In the genomic region with DNA sequence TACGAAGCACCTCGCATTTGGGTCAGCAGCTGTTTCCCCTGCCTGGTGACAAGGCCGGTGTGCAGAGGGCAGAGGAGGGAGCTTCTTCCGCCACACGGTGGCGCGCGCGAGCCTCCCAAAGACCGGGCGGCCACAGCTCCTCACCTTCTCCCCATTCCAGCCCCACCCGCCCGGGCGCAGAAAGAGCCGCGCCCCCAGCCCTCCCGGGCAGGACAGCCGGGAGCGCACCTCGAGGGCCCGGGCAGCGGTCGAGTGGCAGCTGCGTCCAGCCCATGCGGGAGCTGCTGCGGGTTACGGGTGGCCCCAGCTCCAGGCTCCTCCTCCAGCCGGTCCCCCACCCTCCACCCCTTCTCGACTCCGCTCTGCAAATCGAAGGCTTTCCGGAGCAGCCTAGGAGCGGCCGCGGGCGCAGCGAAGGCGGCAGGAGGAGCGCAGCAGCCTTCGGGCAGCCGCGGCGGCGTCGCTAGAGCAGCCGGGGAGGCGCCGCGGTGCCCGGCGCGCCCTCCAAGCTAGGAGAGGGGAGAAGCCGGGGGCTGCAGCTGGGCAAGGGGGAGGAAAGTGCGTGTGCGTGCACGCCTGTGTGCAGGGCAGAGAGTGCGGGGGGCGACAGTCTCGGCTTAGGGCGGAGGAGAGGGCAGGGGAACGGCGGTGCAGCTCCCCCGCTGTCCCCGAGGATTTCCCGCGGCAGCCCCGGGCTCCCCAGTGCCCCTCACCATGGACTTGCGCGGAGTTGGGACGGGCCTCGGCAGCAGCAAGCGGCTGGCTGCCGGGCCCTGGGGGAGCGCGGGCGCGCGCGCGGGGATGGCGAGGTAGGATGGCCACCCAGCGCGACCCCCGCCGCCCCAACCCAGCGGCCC, we compare ENCODE assay signal across 8 cellular contexts. TPM values are rescaled to one million over a fixed set of nuclear protein-coding genes. Genes with fewer than 3 reads are reported as not detected.
DNase-seq lines count a peak whose midpoint lies in the region; ATAC-seq and TF ChIP-seq lines count a peak whose summit lies in the region.

A gene (plus strand): TSS at position 348 of the 857 bp plus-strand sequence. CDS start 635 bp downstream, outside the sequence.

- intact Hi-C loops in right cardiac atrium (cut with DNase I) (loop anchor here (5.0 to 10.0 kb wide), 4 partner anchors 563 to 1313 kb away; no protein-coding TSS in a partner anchor), psoas muscle (cut with DNase I) (loop anchor here (2.0 to 10.0 kb wide), 4 partner anchors 341 to 1333 kb away; no protein-coding TSS in a partner anchor)

- DNase-seq in NCI-H1092 treated with DMSO at 0.1 percent for 48 hours (lab: John Stamatoyannopoulos, UW) (peak; percentile 83), SW 1271 (lab: John Stamatoyannopoulos, UW) (peak; percentile 42 to 69), anterior cingulate cortex (lab: John Stamatoyannopoulos, UW) (peak in 55 of 58 donors; percentile 46 to 89 (median 73)), right cardiac atrium (peak; percentile 86 to 95 (median 94)), psoas muscle (peak; percentile 86 to 92)
- DNase-seq in NK-92 treated with Interleukin-12 subunit alpha and Interleukin-12 subunit beta, amount 100 ng/mL, for 24 hours (lab: John Stamatoyannopoulos, UW): no peak

- ATAC-seq in HG02678 (IDR thresholded peaks at IDR 0.05; ENCODE audit: unreplicated experiment) (peak; percentile 97), right cardiac atrium (peak; percentile 96), psoas muscle (peak; percentile 93 to 97 (median 95))

- H3K27ac ChIP-seq in right cardiac atrium (ENCODE audit: low read length) (peak within 1 kb of the TSS; percentile 21), psoas muscle (no peak within 1 kb of the TSS)

- H3K9me3 ChIP-seq in right cardiac atrium (ENCODE audit: control insufficient read depth, low read length) (no peaks in the 10 kb centered on the region), psoas muscle (no peaks in the 10 kb centered on the region)

- H3K4me3 ChIP-seq in GM12875 (ENCODE audit: low read depth, low read length): no peak within 1 kb of the TSS
- H3K4me3 ChIP-seq in right cardiac atrium (ENCODE audit: low read length): peak within 1 kb of the TSS; percentile 86
- peak within 1 kb of the TSS; percentile 76 for H3K4me3 ChIP-seq in psoas muscle

- H3K4me1 ChIP-seq in right cardiac atrium (ENCODE audit: control insufficient read depth, insufficient read depth, low read length) (no peaks in the 10 kb centered on the region), psoas muscle (no peaks in the 10 kb centered on the region)

- WGBS in right cardiac atrium: under 1% methylated on average over 86 of the region's 86 CpGs
- 1% methylated on average over 57 to 86 of the region's 86 CpGs for WGBS in psoas muscle, 3 donors

- TF ChIP-seq CTCF in GM12875 (IDR thresholded peaks at IDR 0.05; ENCODE audit: borderline replicate concordance, insufficient read depth, low read depth, low read length) (peak; percentile 98), psoas muscle (IDR thresholded peaks at IDR 0.05) (peak; percentile 94)

- H3K27me3 ChIP-seq in right cardiac atrium (ENCODE audit: control insufficient read depth, insufficient read depth): no peaks in the 10 kb centered on the region
- H3K27me3 ChIP-seq in psoas muscle (ENCODE audit: insufficient read depth in 3 of 3, low read length in 2 of 3): peaks cover 0 to 27% (median 9%) of the 10 kb centered on the region in 3 donors

- H3K36me3 ChIP-seq in psoas muscle (ENCODE audit: insufficient read depth in 1 of 2, low read depth in 1 of 2): no peaks in the 10 kb centered on the region

RNA-seq across cellular contexts. Expression of the gene that starts here (rescaled TPM):
- total RNA-seq in right cardiac atrium: 1 to 10 TPM; 1.7 to 3.4 (median 1.9) TPM
- 1.1 TPM for polyA plus RNA-seq in right cardiac atrium
- total RNA-seq in psoas muscle: 1 to 10 TPM; 1.8 to 5.6 (median 2.9) TPM
- 1 to 10 TPM; 1.8 to 1.9 (median 1.8) TPM for polyA plus RNA-seq in psoas muscle
